11 cellular contexts compared by ENCODE assay signal in the genomic region with DNA sequence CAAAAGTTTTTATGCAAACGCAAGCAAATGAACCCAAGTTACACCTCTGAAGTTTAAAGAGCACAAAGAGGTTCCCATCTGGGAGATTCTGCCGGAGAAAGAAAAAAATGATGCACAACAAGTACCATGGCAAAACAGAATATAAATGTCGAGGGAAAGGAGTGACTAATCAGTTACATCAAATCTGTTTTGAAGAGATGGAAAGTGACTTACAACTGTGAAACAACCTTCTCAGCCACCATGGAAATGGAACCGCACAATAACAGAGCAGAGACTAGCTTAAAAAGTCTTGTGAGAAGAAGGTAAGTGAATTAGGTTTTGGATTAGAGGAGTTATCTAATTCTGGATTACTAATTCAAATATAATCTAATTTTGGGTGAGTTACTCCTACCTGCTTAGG. TPM values are rescaled to one million over a fixed set of nuclear protein-coding genes. Genes with fewer than 3 reads are reported as not detected.
DNase-seq lines count a peak whose midpoint lies in the region; ATAC-seq and TF ChIP-seq lines count a peak whose summit lies in the region.
"Had no signal": no experiment of that assay in that cellular context is flagged by ENCODE, and none has a peak within 500 bp of the region (broad histone marks: within the 10 kb centered on the region; RNA-seq: fewer than 3 reads in every experiment).

No MANE protein-coding gene starts in this region.

- no peaks in the 10 kb centered on the region for H3K9me2 ChIP-seq in GM23338 (ENCODE audit: insufficient read depth)

- in situ Hi-C loops in KBM-7 (cut with MboI; ENCODE audit: low pct_unique_long_range_greater_than_20kb, low sequenced_read_pairs): no loop called here

- peaks cover 23% of the 10 kb centered on the region for H4K20me1 ChIP-seq in GM23338 (replicated peaks; ENCODE audit: insufficient read depth)

- H3K4me1 Mint-ChIP-seq in GM23338: peaks cover 21% of the 10 kb centered on the region

- H2AFZ ChIP-seq in GM23338: no peak overlapping the region

- WGBS in lower leg skin, 2 donors: 64 to 82% methylated on average over 4 of the region's 4 CpGs

- H3K27me3 Mint-ChIP-seq in GM23338 (ENCODE audit: insufficient read depth, low read depth, poor library complexity): peaks cover 9% of the 10 kb centered on the region

- no peaks in the 10 kb centered on the region for H3K27me3 ChIP-seq in GM23338 (ENCODE audit: insufficient read depth)

- no peak for TF ChIP-seq CTCF in GM23338 (conservative IDR thresholded peaks at IDR 0.05; ENCODE audit: low read depth in 2 of 2)
- TF ChIP-seq CTCF in WI38 (IDR thresholded peaks at IDR 0.05; ENCODE audit: low read depth, low read length): no peak
- TF ChIP-seq CTCF in fibroblast of villous mesenchyme (IDR thresholded peaks at IDR 0.05; ENCODE audit: insufficient read depth, low read depth, low read length): no peak
- no peak for TF ChIP-seq CTCF in lower leg skin (IDR thresholded peaks at IDR 0.05)

- H3K9me3 Mint-ChIP-seq in GM23338: no peaks in the 10 kb centered on the region

- DNase-seq in A172 (ENCODE audit: low spot score) (peak; percentile 8), GM23338 (ENCODE audit: low spot score) (no peak), fibroblast of villous mesenchyme (ENCODE audit: low read depth) (peak; percentile 14), lower leg skin (ENCODE audit: low spot score in 2 of 2) (no peak), KBM-7 (no peak), SW480 (ENCODE audit: low spot score) (no peak)
- DNase-seq: activated CD4-positive, alpha-beta T cell treated with anti-CD3 and anti-CD28 coated beads, Interleukin-2, amount 50 U/mL, for 1 hour; mucosa of descending colon; NCI-H748 treated with DMSO at 0.1 percent for 48 hours had no signal

- no peaks in the 10 kb centered on the region for H3F3A ChIP-seq in GM23338 (replicated peaks; ENCODE audit: low read depth)

- no peak overlapping the region for H3K27ac ChIP-seq in GM23338 (ENCODE audit: low read depth)

- peak overlapping the region; percentile 90 for H3K4me2 ChIP-seq in GM23338

- peaks cover 12% of the 10 kb centered on the region for H3K4me1 ChIP-seq in GM23338 (ENCODE audit: insufficient read depth)

- no peak for TF ChIP-seq POLR2A in lower leg skin (IDR thresholded peaks at IDR 0.05)

- H3K4me3 ChIP-seq in GM23338 (peak overlapping the region; percentile 75), WI38 (ENCODE audit: low read depth, low read length) (peak overlapping the region; percentile 93), fibroblast of villous mesenchyme (ENCODE audit: low read depth, low read length) (peak overlapping the region; percentile 78), lower leg skin (ENCODE audit: low read depth, poor library complexity, severe bottlenecking) (no peak overlapping the region)
- H3K4me3 ChIP-seq: mucosa of descending colon had no signal

- peaks cover 34% of the 10 kb centered on the region for H3K36me3 Mint-ChIP-seq in GM23338 (ENCODE audit: low read depth)

- peaks cover 63% of the 10 kb centered on the region for H3K79me2 ChIP-seq in GM23338 (replicated peaks; ENCODE audit: insufficient read depth)

- H3K27ac Mint-ChIP-seq in GM23338: peak overlapping the region; percentile 56; the same call in 1 of the 2 replicates

- peaks cover 27% of the 10 kb centered on the region; the same call in 1 of the 2 replicates for H3K36me3 ChIP-seq in GM23338 (ENCODE audit: insufficient read depth)

- peak overlapping the region; percentile 97 for H3K4me3 Mint-ChIP-seq in GM23338

- intact Hi-C loops in lower leg skin (cut with DNase I; ENCODE audit: low total_unique reads): no loop called here

- ATAC-seq in GM23338 (no peak), HG02938 (IDR thresholded peaks at IDR 0.05; ENCODE audit: unreplicated experiment) (no peak)
- ATAC-seq: mucosa of descending colon had no signal

TF ChIP-seq in GM23338, 12 proteins besides CTCF, POLR2A, EP300 and RAD21 (continues in another document):
- no peak for TF ChIP-seq CREB1 (CRISPR knock-in tag; IDR thresholded peaks at IDR 0.05; ENCODE audit: low read depth)
- no peak for TF ChIP-seq POLR2AphosphoS5 (IDR thresholded peaks at IDR 0.05; ENCODE audit: low read depth)
- TF ChIP-seq ETS1 (IDR thresholded peaks at IDR 0.05): no peak
- no peak for TF ChIP-seq EZH2phosphoT487 (IDR thresholded peaks at IDR 0.05; ENCODE audit: unreplicated experiment)
- TF ChIP-seq ZNF114 (CRISPR knock-in tag; IDR thresholded peaks at IDR 0.05): no peak
- TF ChIP-seq, protein P1, sequence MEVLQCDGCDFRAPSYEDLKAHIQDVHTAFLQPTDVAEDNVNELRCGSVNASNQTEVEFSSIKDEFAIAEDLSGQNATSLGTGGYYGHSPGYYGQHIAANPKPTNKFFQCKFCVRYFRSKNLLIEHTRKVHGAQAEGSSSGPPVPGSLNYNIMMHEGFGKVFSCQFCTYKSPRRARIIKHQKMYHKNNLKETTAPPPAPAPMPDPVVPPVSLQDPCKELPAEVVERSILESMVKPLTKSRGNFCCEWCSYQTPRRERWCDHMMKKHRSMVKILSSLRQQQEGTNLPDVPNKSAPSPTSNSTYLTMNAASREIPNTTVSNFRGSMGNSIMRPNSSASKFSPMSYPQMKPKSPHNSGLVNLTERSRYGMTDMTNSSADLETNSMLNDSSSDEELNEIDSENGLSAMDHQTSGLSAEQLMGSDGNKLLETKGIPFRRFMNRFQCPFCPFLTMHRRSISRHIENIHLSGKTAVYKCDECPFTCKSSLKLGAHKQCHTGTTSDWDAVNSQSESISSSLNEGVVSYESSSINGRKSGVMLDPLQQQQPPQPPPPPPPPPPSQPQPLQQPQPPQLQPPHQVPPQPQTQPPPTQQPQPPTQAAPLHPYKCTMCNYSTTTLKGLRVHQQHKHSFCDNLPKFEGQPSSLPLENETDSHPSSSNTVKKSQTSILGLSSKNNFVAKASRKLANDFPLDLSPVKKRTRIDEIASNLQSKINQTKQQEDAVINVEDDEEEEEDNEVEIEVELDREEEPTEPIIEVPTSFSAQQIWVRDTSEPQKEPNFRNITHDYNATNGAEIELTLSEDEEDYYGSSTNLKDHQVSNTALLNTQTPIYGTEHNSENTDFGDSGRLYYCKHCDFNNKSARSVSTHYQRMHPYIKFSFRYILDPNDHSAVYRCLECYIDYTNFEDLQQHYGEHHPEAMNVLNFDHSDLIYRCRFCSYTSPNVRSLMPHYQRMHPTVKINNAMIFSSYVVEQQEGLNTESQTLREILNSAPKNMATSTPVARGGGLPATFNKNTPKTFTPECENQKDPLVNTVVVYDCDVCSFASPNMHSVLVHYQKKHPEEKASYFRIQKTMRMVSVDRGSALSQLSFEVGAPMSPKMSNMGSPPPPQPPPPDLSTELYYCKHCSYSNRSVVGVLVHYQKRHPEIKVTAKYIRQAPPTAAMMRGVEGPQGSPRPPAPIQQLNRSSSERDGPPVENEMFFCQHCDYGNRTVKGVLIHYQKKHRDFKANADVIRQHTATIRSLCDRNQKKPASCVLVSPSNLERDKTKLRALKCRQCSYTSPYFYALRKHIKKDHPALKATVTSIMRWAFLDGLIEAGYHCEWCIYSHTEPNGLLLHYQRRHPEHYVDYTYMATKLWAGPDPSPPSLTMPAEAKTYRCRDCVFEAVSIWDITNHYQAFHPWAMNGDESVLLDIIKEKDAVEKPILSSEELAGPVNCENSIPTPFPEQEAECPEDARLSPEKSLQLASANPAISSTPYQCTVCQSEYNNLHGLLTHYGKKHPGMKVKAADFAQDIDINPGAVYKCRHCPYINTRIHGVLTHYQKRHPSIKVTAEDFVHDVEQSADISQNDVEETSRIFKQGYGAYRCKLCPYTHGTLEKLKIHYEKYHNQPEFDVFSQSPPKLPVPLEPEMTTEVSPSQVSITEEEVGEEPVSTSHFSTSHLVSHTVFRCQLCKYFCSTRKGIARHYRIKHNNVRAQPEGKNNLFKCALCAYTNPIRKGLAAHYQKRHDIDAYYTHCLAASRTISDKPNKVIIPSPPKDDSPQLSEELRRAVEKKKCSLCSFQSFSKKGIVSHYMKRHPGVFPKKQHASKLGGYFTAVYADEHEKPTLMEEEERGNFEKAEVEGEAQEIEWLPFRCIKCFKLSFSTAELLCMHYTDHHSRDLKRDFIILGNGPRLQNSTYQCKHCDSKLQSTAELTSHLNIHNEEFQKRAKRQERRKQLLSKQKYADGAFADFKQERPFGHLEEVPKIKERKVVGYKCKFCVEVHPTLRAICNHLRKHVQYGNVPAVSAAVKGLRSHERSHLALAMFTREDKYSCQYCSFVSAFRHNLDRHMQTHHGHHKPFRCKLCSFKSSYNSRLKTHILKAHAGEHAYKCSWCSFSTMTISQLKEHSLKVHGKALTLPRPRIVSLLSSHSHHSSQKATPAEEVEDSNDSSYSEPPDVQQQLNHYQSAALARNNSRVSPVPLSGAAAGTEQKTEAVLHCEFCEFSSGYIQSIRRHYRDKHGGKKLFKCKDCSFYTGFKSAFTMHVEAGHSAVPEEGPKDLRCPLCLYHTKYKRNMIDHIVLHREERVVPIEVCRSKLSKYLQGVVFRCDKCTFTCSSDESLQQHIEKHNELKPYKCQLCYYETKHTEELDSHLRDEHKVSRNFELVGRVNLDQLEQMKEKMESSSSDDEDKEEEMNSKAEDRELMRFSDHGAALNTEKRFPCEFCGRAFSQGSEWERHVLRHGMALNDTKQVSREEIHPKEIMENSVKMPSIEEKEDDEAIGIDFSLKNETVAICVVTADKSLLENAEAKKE (CRISPR knock-in tag; IDR thresholded peaks at IDR 0.05): no peak

RNA-seq across cellular contexts. Expression of gene HSPH1, which starts 2.4 kb away (rescaled TPM):
- 93.9 and 129 TPM in 2 replicates for total RNA-seq in A172 (2014; rRNA removed; shearing (Covaris generic))
- 98.0 and 112 TPM in 2 replicates for total RNA-seq in GM23338 (2014; rRNA removed; shearing (Covaris generic))
- 142 and 147 TPM in 2 replicates for polyA plus RNA-seq in GM23338 (2016; fragmentation: Nextera tagmentation; extraction: Ambion mirVana)
- total RNA-seq in fibroblast of villous mesenchyme (42.2 and 70.8 TPM in 2 replicates), lower leg skin (10 to 100 TPM; 21.6 to 29.3 (median 24.9) TPM)

RNA-seq across cellular contexts. Expression of gene B3GLCT, which starts 40.5 kb away (rescaled TPM):
- 16.7 and 20.0 TPM in 2 replicates for total RNA-seq in A172 (2014; rRNA removed; shearing (Covaris generic))
- 4.3 and 4.4 TPM in 2 replicates for total RNA-seq in GM23338 (2014; rRNA removed; shearing (Covaris generic))
- polyA plus RNA-seq in GM23338 (2016; fragmentation: Nextera tagmentation; extraction: Ambion mirVana): 2.0 and 2.2 TPM in 2 replicates
- 12.2 and 16.0 TPM in 2 replicates for total RNA-seq in fibroblast of villous mesenchyme
- 1 to 10 TPM; 3.2 to 9.1 (median 6.2) TPM for total RNA-seq in lower leg skin

Comparison
In these comparisons a context has a peak if more than half of its experiments do, and no peak if none do; other contexts are left out.
1. DNase-seq: peak in A172 (single experiment) and fibroblast of villous mesenchyme (single experiment); none in GM23338 (single experiment), lower leg skin (0 of 2), KBM-7 (single experiment) and SW480 (single experiment).